ENCODE assay signal across 6 cellular contexts in genomic region chr1:213958346-213958745, GRCh38.
"Had no signal": no experiment of that assay in that cellular context is flagged by ENCODE, and none has a peak within 500 bp of the region (broad histone marks: within the 10 kb centered on the region; RNA-seq: fewer than 3 reads in every experiment).

No MANE protein-coding gene starts in this region.

- H3K4me3 ChIP-seq: GM23338 had no signal

- H3K36me3 Mint-ChIP-seq: IgD-negative memory B cell had no signal

- ATAC-seq: GM23338 had no signal

- H3K4me1 Mint-ChIP-seq: GM23338, H9, IgD-negative memory B cell had no signal

- H3K4me3 Mint-ChIP-seq: GM23338, H9, IgD-negative memory B cell had no signal

- DNase-seq: H9, HCEC 1CT, KBM-7 had no signal

- H3K9me3 Mint-ChIP-seq: GM23338, H9 had no signal

- H3K4me2 ChIP-seq: GM23338 had no signal

- H3K27me3 Mint-ChIP-seq: IgD-negative memory B cell had no signal

- H2AFZ ChIP-seq: GM23338 had no signal

- H3K27ac Mint-ChIP-seq: GM23338, H9, IgD-negative memory B cell had no signal

- FAIRE-seq: HTR-8/SVneo had no signal
